8 cellular contexts compared by ENCODE assay signal in genomic region chr20:41693136-41693979, GRCh38.
DNase-seq lines count a peak whose midpoint lies in the region; ATAC-seq and TF ChIP-seq lines count a peak whose summit lies in the region.

No MANE protein-coding gene starts in this region.

- no peaks in the 10 kb centered on the region for H3K36me3 Mint-ChIP-seq in CD14-positive monocyte
- peaks cover 4% of the 10 kb centered on the region for H3K36me3 Mint-ChIP-seq in activated CD4-positive, alpha-beta memory T cell treated with anti-CD3 and anti-CD28 coated beads, Interleukin-2, amount 10 ng/mL, durations not matched to agents 7 days and 5 days (ENCODE audit: low read depth)

- ATAC-seq in GM19372 (IDR thresholded peaks at IDR 0.05; ENCODE audit: low read depth, unreplicated experiment), result peak; percentile 81
- peak; percentile 90 for ATAC-seq in HG03521 (IDR thresholded peaks at IDR 0.05; ENCODE audit: unreplicated experiment)
- ATAC-seq in lung (ENCODE audit: insufficient read depth, low FRiP score), result peak; percentile 91

- POLR2A ChIA-PET in activated CD4-positive, alpha-beta memory T cell treated with anti-CD3 and anti-CD28 coated beads, Interleukin-2, amount 10 ng/mL, durations not matched to agents 7 days and 5 days (lab: Charles Lee), result interaction anchor here (1.0 to 1.9 kb wide), 7 partner anchors 11 to 1764 kb away, joined by 3 to 21 read pairs (median 6); partner anchors contain the start of genes CHD6 and SRSF6

- peak overlapping the region; percentile 86 to 92 for H3K4me3 Mint-ChIP-seq in CD14-positive monocyte
- peak overlapping the region; percentile 90 for H3K4me3 Mint-ChIP-seq in activated CD4-positive, alpha-beta memory T cell treated with anti-CD3 and anti-CD28 coated beads, Interleukin-2, amount 10 ng/mL, durations not matched to agents 7 days and 5 days

- no peaks in the 10 kb centered on the region for H3K27me3 ChIP-seq in lung (ENCODE audit: control insufficient read depth, insufficient read depth)

- intact Hi-C loops in CD14-positive monocyte (cut with micrococcal nuclease), result loop anchor here in 1 of 2 donors (10.0 kb wide), 1 partner anchor 79 kb away; the partner anchor contains the start of gene CHD6

- 0% methylated on average over 33 of the region's 33 CpGs for WGBS in lung, 2 donors

- H3K4me1 Mint-ChIP-seq in CD14-positive monocyte, result peaks cover 18% of the 10 kb centered on the region
- H3K4me1 Mint-ChIP-seq in activated CD4-positive, alpha-beta memory T cell treated with anti-CD3 and anti-CD28 coated beads, Interleukin-2, amount 10 ng/mL, durations not matched to agents 7 days and 5 days, result peaks cover 30% of the 10 kb centered on the region

- DNase-seq in CD14-positive monocyte (ENCODE audit: low spot score) (peak; percentile 79), NCI-H748 (lab: John Stamatoyannopoulos, UW; ENCODE audit: unreplicated experiment) (peak; percentile 92), lung (ENCODE audit: low spot score) (peak; percentile 80)
- peak; percentile 83 for DNase-seq in activated CD4-positive, alpha-beta memory T cell treated with anti-CD3 and anti-CD28 coated beads, Interleukin-2, amount 10 ng/mL, durations not matched to agents 7 days and 5 days
- peak; percentile 73 for DNase-seq in effector CD4-positive, alpha-beta T cell
- DNase-seq in stimulated activated CD4-positive, alpha-beta T cell treated with anti-CD3 and anti-CD28 coated beads, TNF-alpha, amount 100 ng/mL, for 24 hours (ENCODE audit: low read depth in 3 of 3), result peak; percentile 60 to 72 (median 67)

- H3K4me1 ChIP-seq in lung (ENCODE audit: control insufficient read depth in 2 of 2, insufficient read depth in 2 of 2, low read length in 2 of 2), result peaks cover 0 to 4% of the 10 kb centered on the region in 2 donors

- H3K4me3 ChIP-seq in lung, result peak overlapping the region; percentile 67

- CTCF ChIA-PET in activated CD4-positive, alpha-beta memory T cell treated with anti-CD3 and anti-CD28 coated beads, Interleukin-2, amount 10 ng/mL, durations not matched to agents 7 days and 5 days (lab: Charles Lee), result interaction anchor here (0.9 to 1.3 kb wide), 6 partner anchors 9 to 1764 kb away, joined by 3 to 6 read pairs (median 4); partner anchors contain the start of genes CHD6 and SRSF6

- H3K27ac Mint-ChIP-seq in CD14-positive monocyte, result peak overlapping the region; percentile 86 to 96 (median 88)
- peak overlapping the region; percentile 91 for H3K27ac Mint-ChIP-seq in activated CD4-positive, alpha-beta memory T cell treated with anti-CD3 and anti-CD28 coated beads, Interleukin-2, amount 10 ng/mL, durations not matched to agents 7 days and 5 days

- no peaks in the 10 kb centered on the region for H3K9me3 ChIP-seq in lung (ENCODE audit: control insufficient read depth in 2 of 2, insufficient read depth in 1 of 2, low read length in 1 of 2)

- H3K36me3 ChIP-seq in lung (ENCODE audit: control insufficient read depth in 2 of 2, insufficient read depth in 2 of 2, low read length in 2 of 2), result no peaks in the 10 kb centered on the region

- TF ChIP-seq CTCF in CD14-positive monocyte (IDR thresholded peaks at IDR 0.05), result no peak
- TF ChIP-seq CTCF in lung (IDR thresholded peaks at IDR 0.05; ENCODE audit: control extremely low read depth, extremely low read depth), result peak; percentile 1

- H3K27ac ChIP-seq in lung (ENCODE audit: low read depth in 1 of 2, low read length in 1 of 2), result peak overlapping the region; percentile 87 to 91

- peaks cover 5 to 7% (median 7%) of the 10 kb centered on the region in 3 donors for H3K27me3 Mint-ChIP-seq in CD14-positive monocyte (ENCODE audit: low read depth in 3 of 3)
- H3K27me3 Mint-ChIP-seq in activated CD4-positive, alpha-beta memory T cell treated with anti-CD3 and anti-CD28 coated beads, Interleukin-2, amount 10 ng/mL, durations not matched to agents 7 days and 5 days, result peaks cover 2% of the 10 kb centered on the region

- peaks cover 0 to 2% (median 2%) of the 10 kb centered on the region in 7 donors for H3K9me3 Mint-ChIP-seq in CD14-positive monocyte
- H3K9me3 Mint-ChIP-seq in activated CD4-positive, alpha-beta memory T cell treated with anti-CD3 and anti-CD28 coated beads, Interleukin-2, amount 10 ng/mL, durations not matched to agents 7 days and 5 days, result no peaks in the 10 kb centered on the region

Comparison
In these comparisons a context has a peak if more than half of its experiments do, and no peak if none do; other contexts are left out.
1. Peak in every context shown above with its lines: DNase-seq, ATAC-seq, H3K4me3 ChIP-seq and H3K27ac ChIP-seq.